9 cellular contexts compared by ENCODE assay signal in the genomic region with DNA sequence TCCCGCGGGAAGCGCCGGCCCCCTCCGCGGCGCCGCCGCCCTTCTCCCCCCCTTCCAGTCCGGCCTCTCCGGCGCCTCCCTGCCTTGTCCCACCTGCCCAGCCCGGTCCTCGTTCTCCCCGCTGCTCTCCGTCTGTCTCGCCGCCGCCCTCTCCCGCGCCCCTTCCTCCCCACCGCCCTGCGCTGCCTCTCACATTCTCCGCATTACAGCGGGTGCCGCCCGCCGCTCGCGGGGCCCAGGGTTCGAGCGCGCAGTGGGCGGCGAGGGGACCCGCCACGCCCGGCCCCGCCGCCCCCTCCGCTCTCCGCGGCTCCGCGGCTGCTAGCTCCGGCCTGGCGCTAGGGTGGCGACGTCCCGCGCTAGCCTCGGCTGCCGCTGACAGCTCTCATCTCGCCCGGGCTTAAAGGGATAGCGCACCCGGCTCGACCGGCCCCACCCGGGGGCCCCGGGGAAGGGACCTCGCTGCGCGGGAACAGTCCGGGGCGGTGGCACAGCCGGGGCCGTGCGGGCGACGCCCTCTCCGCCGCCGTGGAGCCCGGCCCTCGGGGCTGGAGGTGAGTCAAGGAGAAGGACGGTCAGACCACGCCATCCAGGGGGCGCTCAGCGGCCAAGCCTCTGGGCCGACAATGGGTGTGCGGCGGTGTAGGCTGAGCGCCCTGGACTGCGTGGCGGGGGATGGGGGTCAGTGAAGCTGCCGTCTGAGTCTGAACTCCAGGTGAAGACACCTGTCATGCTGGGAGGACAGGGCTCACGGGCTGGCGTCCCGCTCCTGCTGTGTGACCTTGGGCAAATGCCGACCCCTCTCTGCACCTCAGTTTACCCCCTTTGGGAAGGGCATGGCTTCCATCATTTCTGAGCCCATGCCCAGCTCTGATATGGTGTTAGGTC.
DNase-seq lines count a peak whose midpoint lies in the region; ATAC-seq and TF ChIP-seq lines count a peak whose summit lies in the region.
"Had no signal": no experiment of that assay in that cellular context is flagged by ENCODE, and none has a peak within 500 bp of the region (broad histone marks: within the 10 kb centered on the region; RNA-seq: fewer than 3 reads in every experiment).

No MANE protein-coding gene starts in this region.

- no peak for ATAC-seq in GM19023 (IDR thresholded peaks at IDR 0.05; ENCODE audit: unreplicated experiment)
- ATAC-seq in HG03175 (IDR thresholded peaks at IDR 0.05; ENCODE audit: unreplicated experiment), result no peak
- no peak for ATAC-seq in natural killer cell treated with Interleukin-12 subunit alpha and Interleukin-12 subunit beta and Interleukin-15 and Interleukin-18, amount 100 ng/mL, for 72 hours

- H3K36me3 Mint-ChIP-seq in neural crest cell (ENCODE audit: low read depth), result no peaks in the 10 kb centered on the region
- no peaks in the 10 kb centered on the region for H3K36me3 Mint-ChIP-seq in natural killer cell treated with Interleukin-12 subunit alpha and Interleukin-12 subunit beta and Interleukin-15 and Interleukin-18, amount 100 ng/mL, for 72 hours

- DNase-seq in G401 (ENCODE audit: low spot score), result peak; percentile 44
- peak; percentile 35 for DNase-seq in NB4 (ENCODE audit: low read depth)
- DNase-seq in colonic mucosa, result peak; percentile 29
- DNase-seq in neural crest cell (ENCODE audit: low read depth, low spot score), result peak; percentile 53
- DNase-seq in NCI-H446 (lab: John Stamatoyannopoulos, UW), result no peak
- no peak for DNase-seq in natural killer cell treated with Interleukin-12 subunit alpha and Interleukin-12 subunit beta and Interleukin-15 and Interleukin-18, amount 100 ng/mL, for 72 hours (ENCODE audit: low spot score)

- no peaks in the 10 kb centered on the region for H3K9me3 Mint-ChIP-seq in neural crest cell
- no peaks in the 10 kb centered on the region for H3K9me3 Mint-ChIP-seq in natural killer cell treated with Interleukin-12 subunit alpha and Interleukin-12 subunit beta and Interleukin-15 and Interleukin-18, amount 100 ng/mL, for 72 hours

- peak overlapping the region; percentile 49 for H3K4me3 Mint-ChIP-seq in neural crest cell
- no peak overlapping the region for H3K4me3 Mint-ChIP-seq in natural killer cell treated with Interleukin-12 subunit alpha and Interleukin-12 subunit beta and Interleukin-15 and Interleukin-18, amount 100 ng/mL, for 72 hours

- in situ Hi-C loops in G401 (cut with HindIII; ENCODE audit: low sequenced_read_pairs), result no loop called here

- intact Hi-C loops in colonic mucosa (cut with DNase I), result loop anchor here (2.0 to 10.0 kb wide), 2 partner anchors 187 to 715 kb away; partner anchors contain the start of gene LINGO1

- peaks cover 73% of the 10 kb centered on the region for H3K27me3 Mint-ChIP-seq in neural crest cell (ENCODE audit: low read depth)
- peaks cover 40 to 43% of the 10 kb centered on the region in 2 donors for H3K27me3 Mint-ChIP-seq in natural killer cell treated with Interleukin-12 subunit alpha and Interleukin-12 subunit beta and Interleukin-15 and Interleukin-18, amount 100 ng/mL, for 72 hours

- TF ChIP-seq CTCF in NB4 (IDR thresholded peaks at IDR 0.05; ENCODE audit: low read depth, low read length), result peak; percentile 18
- TF ChIP-seq CTCF in colonic mucosa (IDR thresholded peaks at IDR 0.05), result no peak
- TF ChIP-seq CTCF in neural crest cell (conservative IDR thresholded peaks at IDR 0.05), result peak; percentile 52

- H3K27ac Mint-ChIP-seq in neural crest cell (ENCODE audit: unreplicated experiment), result no peak overlapping the region
- H3K27ac Mint-ChIP-seq in natural killer cell treated with Interleukin-12 subunit alpha and Interleukin-12 subunit beta and Interleukin-15 and Interleukin-18, amount 100 ng/mL, for 72 hours, result no peak overlapping the region

- H3K4me3 ChIP-seq in NB4 (ENCODE audit: low read depth, low read length), result no peak overlapping the region
- peak overlapping the region; percentile 7 for H3K4me3 ChIP-seq in colonic mucosa
- H3K4me3 ChIP-seq: PC-9 had no signal

- no peak for TF ChIP-seq POLR2A in NB4 (IDR thresholded peaks at IDR 0.05; ENCODE audit: extremely low read depth, insufficient read length)

- H3K9me3 ChIP-seq in colonic mucosa, result no peaks in the 10 kb centered on the region

- no peak overlapping the region for H3K9ac ChIP-seq in colonic mucosa (ENCODE audit: low read depth in 2 of 2, low read length in 2 of 2)

- H3K36me3 ChIP-seq in colonic mucosa, result no peaks in the 10 kb centered on the region

- peaks cover 22% of the 10 kb centered on the region for H3K4me1 Mint-ChIP-seq in neural crest cell
- no peaks in the 10 kb centered on the region for H3K4me1 Mint-ChIP-seq in natural killer cell treated with Interleukin-12 subunit alpha and Interleukin-12 subunit beta and Interleukin-15 and Interleukin-18, amount 100 ng/mL, for 72 hours (ENCODE audit: low read depth in 2 of 2)

- no peaks in the 10 kb centered on the region for H3K4me1 ChIP-seq in colonic mucosa

- peaks cover 42% of the 10 kb centered on the region for H3K27me3 ChIP-seq in colonic mucosa

- no peak overlapping the region for H3K27ac ChIP-seq in colonic mucosa
- H3K27ac ChIP-seq: PC-9 had no signal

Comparison
In these comparisons a context has a peak if more than half of its experiments do, and no peak if none do; other contexts are left out.
1. DNase-seq: peak in G401 (single experiment), NB4 (single experiment), colonic mucosa (single experiment) and neural crest cell (single experiment); none in NCI-H446 (0 of 2) and natural killer cell treated with Interleukin-12 subunit alpha and Interleukin-12 subunit beta and Interleukin-15 and Interleukin-18, amount 100 ng/mL, for 72 hours (single experiment).